10 cellular contexts compared by ENCODE assay signal in genomic region chr9:127967151-127967809, GRCh38. TPM values are rescaled to one million over a fixed set of nuclear protein-coding genes. Genes with fewer than 3 reads are reported as not detected.
A peak's percentile ranks its signal among the peaks of the same experiment; 100 is the strongest.
DNase-seq lines count a peak whose midpoint lies in the region; ATAC-seq and TF ChIP-seq lines count a peak whose summit lies in the region.
"Had no signal": no experiment of that assay in that cellular context is flagged by ENCODE, and none has a peak within 500 bp of the region (broad histone marks: within the 10 kb centered on the region; RNA-seq: fewer than 3 reads in every experiment).

No MANE protein-coding gene starts in this region.

- no peak overlapping the region for H3K4me2 ChIP-seq in mammary epithelial cell (ENCODE audit: insufficient read depth, low read depth, low read length)

- H3K4me3 ChIP-seq in mammary epithelial cell (replicated peaks in 1 of 3; ENCODE audit: insufficient read depth in 1 of 3, low read depth in 2 of 3, low read length in 3 of 3): no peak overlapping the region
- H3K4me3 ChIP-seq in mucosa of rectum (ENCODE audit: low read length in 2 of 2): no peak overlapping the region

- peaks cover 67% of the 10 kb centered on the region for H3K79me2 ChIP-seq in mammary epithelial cell (ENCODE audit: insufficient read depth, low read length)

- H3K4me1 ChIP-seq in mammary epithelial cell (ENCODE audit: insufficient read depth, low read length) (peaks cover 67% of the 10 kb centered on the region), mucosa of rectum (ENCODE audit: control insufficient read depth in 2 of 2, insufficient read depth in 2 of 2, low read length in 2 of 2) (peaks cover 85 to 88% of the 10 kb centered on the region in 2 donors)

- intact Hi-C loops in MCF 10A (cut with micrococcal nuclease) (no loop called here), mammary epithelial cell (cut with micrococcal nuclease) (no loop called here)

- TF ChIP-seq CTCF in MCF 10A (IDR thresholded peaks at IDR 0.05; ENCODE audit: unreplicated experiment) (no peak), mammary epithelial cell (conservative IDR thresholded peaks at IDR 0.05 in 1 of 2, IDR thresholded peaks at IDR 0.05 in 1 of 2; ENCODE audit: extremely low read depth in 1 of 2, insufficient read depth in 1 of 2, low read depth in 1 of 2, low read length in 2 of 2) (no peak), type B pancreatic cell (conservative IDR thresholded peaks at IDR 0.05) (no peak)

- POLR2A ChIA-PET in MCF 10A (lab: Yijun Ruan, JAX): interaction anchor here (1.1 to 11.1 kb wide), 2 partner anchors 10 to 11 kb away, joined by 5 to 86 read pairs; partner anchors contain the start of gene EEIG1
- POLR2A ChIA-PET in activated naive CD8-positive, alpha-beta T cell treated with anti-CD3 and anti-CD28 coated beads, Interleukin-2, amount 10 ng/mL, durations not matched to agents 7 days and 5 days (lab: Charles Lee): interaction anchor here (0.6 to 18.2 kb wide), 5 partner anchors 8 to 127 kb away, joined by 3 to 389 read pairs (median 3); no protein-coding TSS in a partner anchor

- 65% methylated on average over 6 of the region's 9 CpGs for WGBS in mammary epithelial cell (ENCODE audit: low coverage, missing lambda C conversion rate)

- H3K27me3 Mint-ChIP-seq in MCF 10A (ENCODE audit: insufficient read depth, unreplicated experiment) (no peaks in the 10 kb centered on the region), type B pancreatic cell (no peaks in the 10 kb centered on the region)
- H3K27me3 Mint-ChIP-seq in activated naive CD8-positive, alpha-beta T cell treated with anti-CD3 and anti-CD28 coated beads, Interleukin-2, amount 10 ng/mL, durations not matched to agents 7 days and 5 days: no peaks in the 10 kb centered on the region

- H3K4me1 Mint-ChIP-seq in MCF 10A (ENCODE audit: insufficient read depth, unreplicated experiment): peaks cover 61% of the 10 kb centered on the region
- H3K4me1 Mint-ChIP-seq in activated naive CD8-positive, alpha-beta T cell treated with anti-CD3 and anti-CD28 coated beads, Interleukin-2, amount 10 ng/mL, durations not matched to agents 7 days and 5 days: peaks cover 88% of the 10 kb centered on the region
- H3K4me1 Mint-ChIP-seq in type B pancreatic cell (ENCODE audit: unreplicated experiment): peaks cover 64% of the 10 kb centered on the region

- H3K9me3 Mint-ChIP-seq in MCF 10A (ENCODE audit: unreplicated experiment) (no peaks in the 10 kb centered on the region), type B pancreatic cell (no peaks in the 10 kb centered on the region)
- H3K9me3 Mint-ChIP-seq in activated naive CD8-positive, alpha-beta T cell treated with anti-CD3 and anti-CD28 coated beads, Interleukin-2, amount 10 ng/mL, durations not matched to agents 7 days and 5 days: no peaks in the 10 kb centered on the region

- in situ Hi-C loops in mammary epithelial cell (cut with MboI; ENCODE audit: low sequenced_read_pairs in 2 of 2): no loop called here

- H3K27ac ChIP-seq in mammary epithelial cell (ENCODE audit: insufficient read depth, low read depth, low read length) (no peak overlapping the region), mucosa of rectum (ENCODE audit: low read depth in 2 of 2, low read length in 2 of 2) (peak overlapping the region; percentile 95 to 96)

- H3K9me3 ChIP-seq in mammary epithelial cell (replicated peaks; ENCODE audit: insufficient read depth, low read length) (no peaks in the 10 kb centered on the region), mucosa of rectum (ENCODE audit: control insufficient read depth in 2 of 2, low read length in 2 of 2) (no peaks in the 10 kb centered on the region)

- CTCF ChIA-PET in MCF 10A (lab: Yijun Ruan, JAX): interaction anchor here (0.6 to 5.1 kb wide), 3 partner anchors 25 to 1692 kb away, joined by 3 to 26 read pairs (median 3); no protein-coding TSS in a partner anchor
- CTCF ChIA-PET in mammary epithelial cell (lab: Charles Lee; ENCODE audit: low non-redundant PET): no interaction called here

- DNase-seq in MCF 10A (ENCODE audit: unreplicated experiment) (no peak), mammary epithelial cell (no peak), type B pancreatic cell (ENCODE audit: extremely low spot score, unreplicated experiment) (no peak), C1 segment of cervical spinal cord (lab: John Stamatoyannopoulos, UW) (no peak), NCI-H526 (lab: John Stamatoyannopoulos, UW) (no peak), hippocampal formation (lab: John Stamatoyannopoulos, UW) (no peak)
- DNase-seq in activated naive CD8-positive, alpha-beta T cell treated with anti-CD3 and anti-CD28 coated beads, Interleukin-2, amount 10 ng/mL, durations not matched to agents 7 days and 5 days: peak; percentile 39
- DNase-seq: foreskin melanocyte, NCI-H2227 treated with DMSO at 0.1 percent for 48 hours had no signal

- H3K4me3 Mint-ChIP-seq in MCF 10A (ENCODE audit: unreplicated experiment): no peak overlapping the region
- peak overlapping the region; percentile 92 for H3K4me3 Mint-ChIP-seq in activated naive CD8-positive, alpha-beta T cell treated with anti-CD3 and anti-CD28 coated beads, Interleukin-2, amount 10 ng/mL, durations not matched to agents 7 days and 5 days
- H3K4me3 Mint-ChIP-seq in type B pancreatic cell: no peak overlapping the region

- H4K20me1 ChIP-seq in mammary epithelial cell (ENCODE audit: insufficient read depth, low read length): no peaks in the 10 kb centered on the region

- peak overlapping the region; percentile 98 for H3K27ac Mint-ChIP-seq in MCF 10A (ENCODE audit: low read depth, unreplicated experiment)
- H3K27ac Mint-ChIP-seq in activated naive CD8-positive, alpha-beta T cell treated with anti-CD3 and anti-CD28 coated beads, Interleukin-2, amount 10 ng/mL, durations not matched to agents 7 days and 5 days: peak overlapping the region; percentile 100
- peak overlapping the region; percentile 94 for H3K27ac Mint-ChIP-seq in type B pancreatic cell

- ATAC-seq in activated naive CD8-positive, alpha-beta T cell treated with anti-CD3 and anti-CD28 coated beads, Interleukin-2, amount 10 ng/mL, durations not matched to agents 7 days and 5 days (ENCODE audit: low read depth): no peak

- dilution Hi-C loops in mammary epithelial cell (cut with HindIII; ENCODE audit: low sequenced_read_pairs): no loop called here

- H3K27me3 ChIP-seq in mammary epithelial cell (ENCODE audit: insufficient read depth, low read length) (no peaks in the 10 kb centered on the region), mucosa of rectum (ENCODE audit: control insufficient read depth in 2 of 2, insufficient read depth in 2 of 2, low read length in 2 of 2) (no peaks in the 10 kb centered on the region)

- H3K9ac ChIP-seq in mammary epithelial cell (ENCODE audit: insufficient read depth, low read length): no peak overlapping the region
- peak overlapping the region in 1 of 2 donors; percentile 39 for H3K9ac ChIP-seq in mucosa of rectum (ENCODE audit: low read depth in 1 of 2, low read length in 2 of 2)

- BruUV-seq in MCF 10A (replicated peaks; lab: Mats Ljungman, UMichigan): no TSS peak
- no TSS peak for BruUV-seq in mammary epithelial cell (replicated peaks; lab: Mats Ljungman, UMichigan)

- no peak overlapping the region for H2AFZ ChIP-seq in mammary epithelial cell (ENCODE audit: low read depth, low read length)

- H3K36me3 Mint-ChIP-seq in MCF 10A (ENCODE audit: insufficient read depth, unreplicated experiment) (peaks cover 6% of the 10 kb centered on the region), type B pancreatic cell (peaks cover 7% of the 10 kb centered on the region)
- H3K36me3 Mint-ChIP-seq in activated naive CD8-positive, alpha-beta T cell treated with anti-CD3 and anti-CD28 coated beads, Interleukin-2, amount 10 ng/mL, durations not matched to agents 7 days and 5 days: peaks cover 22% of the 10 kb centered on the region

- no peaks in the 10 kb centered on the region for H3K36me3 ChIP-seq in mammary epithelial cell (ENCODE audit: insufficient read depth, low read length)
- H3K36me3 ChIP-seq in mucosa of rectum (ENCODE audit: control insufficient read depth in 2 of 2, insufficient read depth in 2 of 2, low read length in 2 of 2): peaks cover 0 to 4% of the 10 kb centered on the region in 2 donors

RNA-seq across cellular contexts. Expression of gene EEIG1, which starts 13.5 kb away (rescaled TPM):
- total RNA-seq in MCF 10A (2022) (17.5 and 23.9 TPM in 2 replicates), mammary epithelial cell (10 to 100 TPM; 23.0 to 29.3 TPM), type B pancreatic cell (ENCODE audit: low replicate concordance) (61.1 and 74.8 TPM in 2 replicates)
- 17.1 TPM for polyA plus RNA-seq in mammary epithelial cell
- 11.3 TPM for polyA minus RNA-seq in mammary epithelial cell
- total RNA-seq in activated naive CD8-positive, alpha-beta T cell treated with anti-CD3 and anti-CD28 coated beads, Interleukin-2, amount 10 ng/mL, durations not matched to agents 7 days and 5 days: 100 to 1,000 TPM; 329 to 366 TPM

RNA-seq across cellular contexts. Expression of gene DPM2, which starts 29.6 kb away (rescaled TPM):
- total RNA-seq in MCF 10A (2022) (41.5 and 41.8 TPM in 2 replicates), mammary epithelial cell (10 to 100 TPM; 10.0 to 48.7 TPM), type B pancreatic cell (ENCODE audit: low replicate concordance) (41.6 and 56.3 TPM in 2 replicates)
- polyA plus RNA-seq in mammary epithelial cell: 45.2 TPM
- polyA minus RNA-seq in mammary epithelial cell: 74.8 TPM
- 10 to 100 TPM; 49.2 to 54.2 TPM for total RNA-seq in activated naive CD8-positive, alpha-beta T cell treated with anti-CD3 and anti-CD28 coated beads, Interleukin-2, amount 10 ng/mL, durations not matched to agents 7 days and 5 days

RNA-seq across cellular contexts. Expression of gene PIP5KL1, which starts 36.7 kb away (rescaled TPM):
- total RNA-seq in MCF 10A (2022) (4.0 and 5.7 TPM in 2 replicates), mammary epithelial cell (10 to 100 TPM in 1 of 2 donors, 1 to 10 TPM in 1; 6.7 to 11.8 TPM), type B pancreatic cell (ENCODE audit: low replicate concordance) (5.8 and 9.4 TPM in 2 replicates)
- polyA plus RNA-seq in mammary epithelial cell: 4.4 TPM
- polyA minus RNA-seq in mammary epithelial cell: 0.41 TPM
- total RNA-seq in activated naive CD8-positive, alpha-beta T cell treated with anti-CD3 and anti-CD28 coated beads, Interleukin-2, amount 10 ng/mL, durations not matched to agents 7 days and 5 days: 1 to 10 TPM; 1.5 to 1.9 TPM

RNA-seq across cellular contexts. Expression of gene ST6GALNAC4, which starts 50.4 kb away (rescaled TPM):
- total RNA-seq in MCF 10A (2022) (36.3 and 39.5 TPM in 2 replicates), mammary epithelial cell (10 to 100 TPM; 14.3 to 19.6 TPM), type B pancreatic cell (ENCODE audit: low replicate concordance) (11.9 and 17.5 TPM in 2 replicates)
- 21.9 TPM for polyA plus RNA-seq in mammary epithelial cell
- polyA minus RNA-seq in mammary epithelial cell: 50.2 TPM
- 10 to 100 TPM; 51.1 to 59.5 TPM for total RNA-seq in activated naive CD8-positive, alpha-beta T cell treated with anti-CD3 and anti-CD28 coated beads, Interleukin-2, amount 10 ng/mL, durations not matched to agents 7 days and 5 days
